Comparison of ENCODE assay signal across 1 cellular context in genomic region chr2:72883356-72883962, GRCh38.
A peak's percentile ranks its signal among the peaks of the same experiment; 100 is the strongest.
TF ChIP-seq lines count a peak whose summit lies in the region.

No MANE protein-coding gene starts in this region.

TF ChIP-seq in HepG2, 621 proteins besides CTCF, POLR2A, EP300 and RAD21 (continued from another document and continues in another):
- TF ChIP-seq NONO (IDR thresholded peaks at IDR 0.05) (no peak), NONO (CRISPR knock-in tag; conservative IDR thresholded peaks at IDR 0.05) (no peak), CC2D1A (CRISPR knock-in tag; IDR thresholded peaks at IDR 0.05) (no peak), ZNF567 (CRISPR knock-in tag; IDR thresholded peaks at IDR 0.05; ENCODE audit: borderline replicate concordance) (no peak), ZFP62 (CRISPR knock-in tag; IDR thresholded peaks at IDR 0.05) (no peak), NFIB (CRISPR knock-in tag; IDR thresholded peaks at IDR 0.05; ENCODE audit: borderline replicate concordance) (no peak), ZNF20 (CRISPR knock-in tag; IDR thresholded peaks at IDR 0.05) (no peak), THAP8 (CRISPR knock-in tag; IDR thresholded peaks at IDR 0.05; ENCODE audit: borderline replicate concordance) (no peak), LRRFIP1 (CRISPR knock-in tag; conservative IDR thresholded peaks at IDR 0.05) (0 out of 2 replicates have a peak, but pooled peaks have one; percentile 86), ARID3A (IDR thresholded peaks at IDR 0.05; ENCODE audit: low read depth, low read length) (no peak), MZF1 (CRISPR knock-in tag; IDR thresholded peaks at IDR 0.05; ENCODE audit: borderline replicate concordance) (no peak), RXRB (CRISPR knock-in tag; IDR thresholded peaks at IDR 0.05; ENCODE audit: borderline replicate concordance) (0 out of 2 replicates have a peak, but pooled peaks have one; percentile 58), NR2F2 (IDR thresholded peaks at IDR 0.05; ENCODE audit: borderline replicate concordance, low read depth) (no peak), ZNF746 (CRISPR knock-in tag; IDR thresholded peaks at IDR 0.05) (no peak), ZSCAN20 (CRISPR knock-in tag; IDR thresholded peaks at IDR 0.05; ENCODE audit: borderline replicate concordance) (0 out of 2 replicates have a peak, but pooled peaks have one; percentile 47), TMF1 (CRISPR knock-in tag; IDR thresholded peaks at IDR 0.05; ENCODE audit: low read depth) (no peak), KDM5A (IDR thresholded peaks at IDR 0.05; ENCODE audit: borderline replicate concordance, low read length) (no peak), ZNF879 (CRISPR knock-in tag; IDR thresholded peaks at IDR 0.05) (no peak), ZNF709 (CRISPR knock-in tag; IDR thresholded peaks at IDR 0.05) (peak; percentile 54; the same call in 1 of the 2 replicates), KLF15 (CRISPR knock-in tag; IDR thresholded peaks at IDR 0.05; ENCODE audit: borderline replicate concordance) (no peak), SRSF9 (IDR thresholded peaks at IDR 0.05; ENCODE audit: borderline replicate concordance, insufficient read depth, low read depth, low read length, poor library complexity, severe bottlenecking) (no peak), KDM6A (CRISPR knock-in tag; IDR thresholded peaks at IDR 0.05; ENCODE audit: low read depth) (no peak), SALL1 (CRISPR knock-in tag; IDR thresholded peaks at IDR 0.05) (peak; percentile 69), RBM22 (optimal IDR thresholded peaks at IDR 0.05; ENCODE audit: low read length) (no peak), ZNF781 (CRISPR knock-in tag; IDR thresholded peaks at IDR 0.05; ENCODE audit: borderline replicate concordance, not compliant biosample characterization) (no peak), IKZF4 (CRISPR knock-in tag; IDR thresholded peaks at IDR 0.05; ENCODE audit: borderline replicate concordance, low read depth, not compliant biosample characterization) (peak; percentile 79), KLF9 (CRISPR knock-in tag; IDR thresholded peaks at IDR 0.05; ENCODE audit: low read depth) (no peak), FOXP1 (IDR thresholded peaks at IDR 0.05) (no peak), FOXP1 (CRISPR knock-in tag; IDR thresholded peaks at IDR 0.05) (no peak), XBP1 (CRISPR knock-in tag; IDR thresholded peaks at IDR 0.05) (no peak), KMT2A (CRISPR knock-in tag; IDR thresholded peaks at IDR 0.05) (0 out of 2 replicates have a peak, but pooled peaks have one; percentile 32), FOXO1 (CRISPR knock-in tag; IDR thresholded peaks at IDR 0.05) (peak; percentile 33; the same call in 1 of the 2 replicates), MAX (IDR thresholded peaks at IDR 0.05) (no peak), ATM (IDR thresholded peaks at IDR 0.05; ENCODE audit: borderline replicate concordance) (no peak), E2F1 (CRISPR knock-in tag; IDR thresholded peaks at IDR 0.05) (0 out of 2 replicates have a peak, but pooled peaks have one; percentile 32), MTF1 (CRISPR knock-in tag; IDR thresholded peaks at IDR 0.05) (peak; percentile 75; the same call in 1 of the 2 replicates), ZNF512B (CRISPR knock-in tag; IDR thresholded peaks at IDR 0.05; ENCODE audit: borderline replicate concordance) (no peak), CENPX (CRISPR knock-in tag; IDR thresholded peaks at IDR 0.05) (no peak)
- TF ChIP-seq, protein P1, sequence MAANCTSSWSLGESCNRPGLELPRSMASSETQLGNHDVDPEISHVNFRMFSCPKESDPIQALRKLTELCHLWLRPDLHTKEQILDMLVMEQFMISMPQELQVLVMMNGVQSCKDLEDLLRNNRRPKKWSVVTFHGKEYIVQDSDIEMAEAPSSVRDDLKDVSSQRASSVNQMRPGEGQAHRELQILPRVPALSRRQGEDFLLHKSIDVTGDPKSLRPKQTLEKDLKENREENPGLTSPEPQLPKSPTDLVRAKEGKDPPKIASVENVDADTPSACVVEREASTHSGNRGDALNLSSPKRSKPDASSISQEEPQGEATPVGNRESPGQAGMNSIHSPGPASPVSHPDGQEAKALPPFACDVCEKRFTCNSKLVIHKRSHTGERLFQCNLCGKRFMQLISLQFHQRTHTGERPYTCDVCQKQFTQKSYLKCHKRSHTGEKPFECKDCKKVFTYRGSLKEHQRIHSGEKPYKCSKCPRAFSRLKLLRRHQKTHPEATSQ (CRISPR knock-in tag; IDR thresholded peaks at IDR 0.05; ENCODE audit: borderline replicate concordance), result no peak
- TF ChIP-seq, protein P2, sequence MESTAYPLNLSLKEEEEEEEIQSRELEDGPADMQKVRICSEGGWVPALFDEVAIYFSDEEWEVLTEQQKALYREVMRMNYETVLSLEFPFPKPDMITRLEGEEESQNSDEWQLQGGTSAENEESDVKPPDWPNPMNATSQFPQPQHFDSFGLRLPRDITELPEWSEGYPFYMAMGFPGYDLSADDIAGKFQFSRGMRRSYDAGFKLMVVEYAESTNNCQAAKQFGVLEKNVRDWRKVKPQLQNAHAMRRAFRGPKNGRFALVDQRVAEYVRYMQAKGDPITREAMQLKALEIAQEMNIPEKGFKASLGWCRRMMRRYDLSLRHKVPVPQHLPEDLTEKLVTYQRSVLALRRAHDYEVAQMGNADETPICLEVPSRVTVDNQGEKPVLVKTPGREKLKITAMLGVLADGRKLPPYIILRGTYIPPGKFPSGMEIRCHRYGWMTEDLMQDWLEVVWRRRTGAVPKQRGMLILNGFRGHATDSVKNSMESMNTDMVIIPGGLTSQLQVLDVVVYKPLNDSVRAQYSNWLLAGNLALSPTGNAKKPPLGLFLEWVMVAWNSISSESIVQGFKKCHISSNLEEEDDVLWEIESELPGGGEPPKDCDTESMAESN (CRISPR knock-in tag; conservative IDR thresholded peaks at IDR 0.05), result no peak
- TF ChIP-seq, protein P3, sequence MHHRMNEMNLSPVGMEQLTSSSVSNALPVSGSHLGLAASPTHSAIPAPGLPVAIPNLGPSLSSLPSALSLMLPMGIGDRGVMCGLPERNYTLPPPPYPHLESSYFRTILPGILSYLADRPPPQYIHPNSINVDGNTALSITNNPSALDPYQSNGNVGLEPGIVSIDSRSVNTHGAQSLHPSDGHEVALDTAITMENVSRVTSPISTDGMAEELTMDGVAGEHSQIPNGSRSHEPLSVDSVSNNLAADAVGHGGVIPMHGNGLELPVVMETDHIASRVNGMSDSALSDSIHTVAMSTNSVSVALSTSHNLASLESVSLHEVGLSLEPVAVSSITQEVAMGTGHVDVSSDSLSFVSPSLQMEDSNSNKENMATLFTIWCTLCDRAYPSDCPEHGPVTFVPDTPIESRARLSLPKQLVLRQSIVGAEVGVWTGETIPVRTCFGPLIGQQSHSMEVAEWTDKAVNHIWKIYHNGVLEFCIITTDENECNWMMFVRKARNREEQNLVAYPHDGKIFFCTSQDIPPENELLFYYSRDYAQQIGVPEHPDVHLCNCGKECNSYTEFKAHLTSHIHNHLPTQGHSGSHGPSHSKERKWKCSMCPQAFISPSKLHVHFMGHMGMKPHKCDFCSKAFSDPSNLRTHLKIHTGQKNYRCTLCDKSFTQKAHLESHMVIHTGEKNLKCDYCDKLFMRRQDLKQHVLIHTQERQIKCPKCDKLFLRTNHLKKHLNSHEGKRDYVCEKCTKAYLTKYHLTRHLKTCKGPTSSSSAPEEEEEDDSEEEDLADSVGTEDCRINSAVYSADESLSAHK (CRISPR knock-in tag; IDR thresholded peaks at IDR 0.05; ENCODE audit: borderline replicate concordance), result no peak
- TF ChIP-seq, protein P4, sequence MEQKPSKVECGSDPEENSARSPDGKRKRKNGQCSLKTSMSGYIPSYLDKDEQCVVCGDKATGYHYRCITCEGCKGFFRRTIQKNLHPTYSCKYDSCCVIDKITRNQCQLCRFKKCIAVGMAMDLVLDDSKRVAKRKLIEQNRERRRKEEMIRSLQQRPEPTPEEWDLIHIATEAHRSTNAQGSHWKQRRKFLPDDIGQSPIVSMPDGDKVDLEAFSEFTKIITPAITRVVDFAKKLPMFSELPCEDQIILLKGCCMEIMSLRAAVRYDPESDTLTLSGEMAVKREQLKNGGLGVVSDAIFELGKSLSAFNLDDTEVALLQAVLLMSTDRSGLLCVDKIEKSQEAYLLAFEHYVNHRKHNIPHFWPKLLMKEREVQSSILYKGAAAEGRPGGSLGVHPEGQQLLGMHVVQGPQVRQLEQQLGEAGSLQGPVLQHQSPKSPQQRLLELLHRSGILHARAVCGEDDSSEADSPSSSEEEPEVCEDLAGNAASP (CRISPR knock-in tag; IDR thresholded peaks at IDR 0.05; ENCODE audit: borderline replicate concordance), result peak; percentile 68
- TF ChIP-seq, protein P5, sequence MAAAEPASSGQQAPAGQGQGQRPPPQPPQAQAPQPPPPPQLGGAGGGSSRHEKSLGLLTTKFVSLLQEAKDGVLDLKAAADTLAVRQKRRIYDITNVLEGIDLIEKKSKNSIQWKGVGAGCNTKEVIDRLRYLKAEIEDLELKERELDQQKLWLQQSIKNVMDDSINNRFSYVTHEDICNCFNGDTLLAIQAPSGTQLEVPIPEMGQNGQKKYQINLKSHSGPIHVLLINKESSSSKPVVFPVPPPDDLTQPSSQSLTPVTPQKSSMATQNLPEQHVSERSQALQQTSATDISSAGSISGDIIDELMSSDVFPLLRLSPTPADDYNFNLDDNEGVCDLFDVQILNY (CRISPR knock-in tag; conservative IDR thresholded peaks at IDR 0.05), result no peak; the same call in 1 of the 2 replicates
- TF ChIP-seq, protein P6, sequence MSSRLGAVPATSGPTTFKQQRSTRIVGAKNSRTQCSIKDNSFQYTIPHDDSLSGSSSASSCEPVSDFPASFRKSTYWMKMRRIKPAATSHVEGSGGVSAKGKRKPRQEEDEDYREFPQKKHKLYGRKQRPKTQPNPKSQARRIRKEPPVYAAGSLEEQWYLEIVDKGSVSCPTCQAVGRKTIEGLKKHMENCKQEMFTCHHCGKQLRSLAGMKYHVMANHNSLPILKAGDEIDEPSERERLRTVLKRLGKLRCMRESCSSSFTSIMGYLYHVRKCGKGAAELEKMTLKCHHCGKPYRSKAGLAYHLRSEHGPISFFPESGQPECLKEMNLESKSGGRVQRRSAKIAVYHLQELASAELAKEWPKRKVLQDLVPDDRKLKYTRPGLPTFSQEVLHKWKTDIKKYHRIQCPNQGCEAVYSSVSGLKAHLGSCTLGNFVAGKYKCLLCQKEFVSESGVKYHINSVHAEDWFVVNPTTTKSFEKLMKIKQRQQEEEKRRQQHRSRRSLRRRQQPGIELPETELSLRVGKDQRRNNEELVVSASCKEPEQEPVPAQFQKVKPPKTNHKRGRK (CRISPR knock-in tag; IDR thresholded peaks at IDR 0.05), result no peak
